ENCODE assay signal across 31 cellular contexts in genomic region chr13:37014609-37015008, GRCh38. TPM values are rescaled to one million over a fixed set of nuclear protein-coding genes. Genes with fewer than 3 reads are reported as not detected.
DNase-seq lines count a peak whose midpoint lies in the region; ATAC-seq and TF ChIP-seq lines count a peak whose summit lies in the region.
"Had no signal": no experiment of that assay in that cellular context is flagged by ENCODE, and none has a peak within 500 bp of the region (broad histone marks: within the 10 kb centered on the region; RNA-seq: fewer than 3 reads in every experiment).

No MANE protein-coding gene starts in this region.

- H3K27me3 Mint-ChIP-seq in memory B cell = no peaks in the 10 kb centered on the region
- H3K27me3 Mint-ChIP-seq: dendritic cell treated with granulocyte-macrophage colony-stimulating factor and Interleukin-4, amounts not matched to agents 40 ng/mL and 50 ng/mL, for 4 days had no signal

- H3K4me3 ChIP-seq in AG10803 (ENCODE audit: low read length) (no peak overlapping the region), adipocyte (ENCODE audit: low read length) (no peak overlapping the region)
- H3K4me3 ChIP-seq: upper lobe of left lung had no signal

- peaks cover 30% of the 10 kb centered on the region for H3K36me3 Mint-ChIP-seq in memory B cell

- no peak overlapping the region for H3K9ac ChIP-seq in adipocyte (ENCODE audit: low read length)

- H3K9me3 ChIP-seq in adipocyte (ENCODE audit: control insufficient read depth, low read length) = no peaks in the 10 kb centered on the region
- H3K9me3 ChIP-seq: Caco-2, neutrophil, upper lobe of left lung had no signal

- peaks cover 11% of the 10 kb centered on the region for H3K4me1 ChIP-seq in adipocyte (ENCODE audit: control insufficient read depth, insufficient read depth, low read length)
- H3K4me1 ChIP-seq: Caco-2, upper lobe of left lung had no signal

- no peaks in the 10 kb centered on the region for H3K9me3 Mint-ChIP-seq in memory B cell
- H3K9me3 Mint-ChIP-seq: dendritic cell treated with granulocyte-macrophage colony-stimulating factor and Interleukin-4, amounts not matched to agents 40 ng/mL and 50 ng/mL, for 4 days; H9 had no signal

- H3K4me1 Mint-ChIP-seq in memory B cell = no peaks in the 10 kb centered on the region
- H3K4me1 Mint-ChIP-seq: H9 had no signal

- no peaks in the 10 kb centered on the region for H3K27me3 ChIP-seq in adipocyte (replicated peaks; ENCODE audit: control insufficient read depth, insufficient read depth, low read length)
- H3K27me3 ChIP-seq: neutrophil, upper lobe of left lung had no signal

- peaks cover 80% of the 10 kb centered on the region for H3K36me3 ChIP-seq in adipocyte (ENCODE audit: control insufficient read depth, insufficient read depth, low read length, severe bottlenecking)

- peak overlapping the region; percentile 12 for H3K27ac Mint-ChIP-seq in memory B cell
- H3K27ac Mint-ChIP-seq: activated CD8-positive, alpha-beta T cell treated with anti-CD3 and anti-CD28 coated beads, Interleukin-2, amount 10 ng/mL, durations not matched to agents 7 days and 5 days; dendritic cell treated with granulocyte-macrophage colony-stimulating factor and Interleukin-4, amounts not matched to agents 40 ng/mL and 50 ng/mL, for 4 days had no signal

- no peak overlapping the region for H3K4me3 Mint-ChIP-seq in memory B cell
- H3K4me3 Mint-ChIP-seq: activated CD8-positive, alpha-beta T cell treated with anti-CD3 and anti-CD28 coated beads, Interleukin-2, amount 10 ng/mL, durations not matched to agents 7 days and 5 days; dendritic cell treated with granulocyte-macrophage colony-stimulating factor and Interleukin-4, amounts not matched to agents 40 ng/mL and 50 ng/mL, for 4 days; H9 had no signal

- no peak for TF ChIP-seq CTCF in AG10803 (conservative IDR thresholded peaks at IDR 0.05; ENCODE audit: low read length)

- ATAC-seq in memory B cell (ENCODE audit: low read depth) = no peak
- no peak for ATAC-seq in HG03159 (IDR thresholded peaks at IDR 0.05; ENCODE audit: unreplicated experiment)
- ATAC-seq: activated CD8-positive, alpha-beta T cell treated with anti-CD3 and anti-CD28 coated beads, Interleukin-2, amount 10 ng/mL, durations not matched to agents 7 days and 5 days; left cardiac atrium; Panc1 had no signal

- DNase-seq in AG10803 (ENCODE audit: low read depth) (peak; percentile 13), EH (ENCODE audit: low read depth) (peak; percentile 85), adipocyte (ENCODE audit: low read depth) (peak; percentile 75), memory B cell (ENCODE audit: low spot score in 2 of 2) (no peak), iPS-NIHi7 (ENCODE audit: extremely low spot score) (no peak), COLO668 (lab: John Stamatoyannopoulos, UW; ENCODE audit: unreplicated experiment) (no peak), dermis blood vessel endothelial cell (no peak)
- DNase-seq: activated CD4-positive, CD25-positive, alpha-beta regulatory T cell treated with anti-CD3 and anti-CD28 coated beads, Interleukin-2, amount 50 U/mL, for 72 hours; activated CD8-positive, alpha-beta T cell treated with anti-CD3 and anti-CD28 coated beads, Interleukin-2, amount 10 ng/mL, durations not matched to agents 7 days and 5 days; activated gamma-delta T cell treated with Interleukin-2 at 50 U/mL for 16 hours; activated T-cell treated with anti-CD3 and anti-CD28 coated beads for 4 hours; AML-193; anterior cingulate cortex; Caco-2; DND-41; H9; head of caudate nucleus; left cardiac atrium; mammary epithelial cell; NCI-H1105; NCI-H2081; NK-92 treated with Interleukin-12 subunit alpha and Interleukin-12 subunit beta, amount 100 ng/mL, for 24 hours; SIG-M5; stimulated activated CD4-positive, alpha-beta T cell treated with anti-CD3 and anti-CD28 coated beads, Interleukin-2, amount 100 ng/mL, for 24 hours; substantia nigra; SW 1271; upper lobe of left lung had no signal

RNA-seq across cellular contexts. Expression of gene EXOSC8, which starts 14.0 kb away (rescaled TPM):
- 26.9 and 46.9 TPM in 2 replicates for total RNA-seq in dermis blood vessel endothelial cell

RNA-seq across cellular contexts. Expression of gene ALG5, which starts 15.5 kb away (rescaled TPM):
- 36.4 and 44.6 TPM in 2 replicates for total RNA-seq in dermis blood vessel endothelial cell

RNA-seq across cellular contexts. Expression of gene SUPT20H, which starts 44.9 kb away (rescaled TPM):
- 44.6 and 49.0 TPM in 2 replicates for total RNA-seq in dermis blood vessel endothelial cell

Comparison
In these comparisons a context has a peak if more than half of its experiments do, and no peak if none do; other contexts are left out.
1. DNase-seq: peak in AG10803 (single experiment), EH (single experiment) and adipocyte (single experiment); none in memory B cell (0 of 2), iPS-NIHi7 (single experiment), COLO668 (single experiment) and dermis blood vessel endothelial cell (single experiment).